8 cellular contexts compared by ENCODE assay signal in the genomic region with DNA sequence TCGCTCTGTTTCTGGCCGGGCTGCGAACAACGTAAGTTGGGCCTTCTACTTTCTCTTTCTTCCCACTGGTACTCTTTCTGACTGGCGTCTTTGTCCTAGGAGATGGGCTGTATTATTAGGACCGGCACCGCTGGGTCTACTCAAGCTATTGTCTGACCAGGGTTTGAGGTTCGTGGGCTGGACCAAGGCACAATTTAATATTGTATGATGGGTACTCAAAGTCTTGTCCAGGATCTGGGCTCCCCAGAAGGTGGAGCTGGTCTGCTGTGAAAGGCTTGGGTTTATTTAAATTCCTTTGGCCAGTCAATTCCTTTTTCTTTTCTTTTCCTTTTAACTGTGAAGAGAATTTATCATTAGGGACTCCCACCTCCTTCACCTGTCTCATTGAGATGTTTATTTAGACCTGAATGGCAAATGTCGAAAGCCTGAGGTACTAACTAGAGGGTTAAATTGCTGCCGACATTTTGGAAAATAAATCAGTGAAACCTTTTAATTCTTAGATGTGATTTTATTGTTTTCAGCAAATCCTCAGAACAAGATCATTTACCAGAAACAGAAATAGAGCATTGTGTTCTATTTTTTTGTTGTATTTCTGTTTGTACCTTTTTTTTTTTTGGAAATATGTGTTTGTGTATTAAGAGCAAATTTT. TPM values are rescaled to one million over a fixed set of nuclear protein-coding genes. Genes with fewer than 3 reads are reported as not detected.
A peak's percentile ranks its signal among the peaks of the same experiment; 100 is the strongest.
DNase-seq lines count a peak whose midpoint lies in the region; ATAC-seq and TF ChIP-seq lines count a peak whose summit lies in the region.

No MANE protein-coding gene starts in this region.

- no peaks in the 10 kb centered on the region for H3K36me3 Mint-ChIP-seq in activated naive CD8-positive, alpha-beta T cell

- ATAC-seq in GM21447 (IDR thresholded peaks at IDR 0.05; ENCODE audit: unreplicated experiment) (peak; percentile 24), Right ventricle myocardium superior (ENCODE audit: poor library complexity) (peak; percentile 74)

- H2AFZ ChIP-seq in Loucy (ENCODE audit: low read length) (no peak overlapping the region), parathyroid adenoma (peak overlapping the region; percentile 93)

- H3K4me1 Mint-ChIP-seq in activated naive CD8-positive, alpha-beta T cell (ENCODE audit: low read depth): peaks cover 11% of the 10 kb centered on the region

- H3K4me1 ChIP-seq in Loucy (ENCODE audit: insufficient read depth, low read length, poor library complexity, severe bottlenecking): no peaks in the 10 kb centered on the region
- H3K4me1 ChIP-seq in parathyroid adenoma: no peaks in the 10 kb centered on the region

- H3K4me3 ChIP-seq in Loucy (ENCODE audit: low read length, poor library complexity, severe bottlenecking) (no peak overlapping the region), parathyroid adenoma (ENCODE audit: low read depth, low read length) (peak overlapping the region; percentile 84)

- no peak overlapping the region for H3K9ac ChIP-seq in Loucy (ENCODE audit: low read depth, low read length, poor library complexity, severe bottlenecking)
- no peak overlapping the region for H3K9ac ChIP-seq in parathyroid adenoma

- H3K36me3 ChIP-seq in Loucy (ENCODE audit: insufficient read depth, low read length): no peaks in the 10 kb centered on the region
- H3K36me3 ChIP-seq in parathyroid adenoma (ENCODE audit: control insufficient read depth, insufficient read depth, low read length): no peaks in the 10 kb centered on the region

- H3K9me2 ChIP-seq in Loucy (replicated peaks; ENCODE audit: low read depth, low read length): no peaks in the 10 kb centered on the region

- H3K79me2 ChIP-seq in Loucy (ENCODE audit: insufficient read depth, low read length) (no peaks in the 10 kb centered on the region), parathyroid adenoma (no peaks in the 10 kb centered on the region)

- peak; percentile 58 for TF ChIP-seq CTCF in Loucy (conservative IDR thresholded peaks at IDR 0.05; ENCODE audit: low read length)
- peak; percentile 24 for TF ChIP-seq CTCF in parathyroid adenoma (IDR thresholded peaks at IDR 0.05)

- no peak overlapping the region for H3K27ac Mint-ChIP-seq in activated naive CD8-positive, alpha-beta T cell

- peak; percentile 24 for DNase-seq in DMS153 (lab: John Stamatoyannopoulos, UW)
- DNase-seq in Right ventricle myocardium superior: peak; percentile 49
- DNase-seq in NCI-H510A (lab: John Stamatoyannopoulos, UW): no peak
- no peak for DNase-seq in epidermal melanocyte (ENCODE audit: insufficient read length, low spot score)

- peak overlapping the region; percentile 88 for H3K4me3 Mint-ChIP-seq in activated naive CD8-positive, alpha-beta T cell

- no peaks in the 10 kb centered on the region for H3F3A ChIP-seq in Loucy (ENCODE audit: low read depth)

- no peaks in the 10 kb centered on the region for H4K20me1 ChIP-seq in Loucy (ENCODE audit: insufficient read depth, low read length, poor library complexity, severe bottlenecking)

- H3K27me3 Mint-ChIP-seq in activated naive CD8-positive, alpha-beta T cell: peaks cover 41% of the 10 kb centered on the region

- H3K9me3 Mint-ChIP-seq in activated naive CD8-positive, alpha-beta T cell (ENCODE audit: low read depth): no peaks in the 10 kb centered on the region

- peak overlapping the region; percentile 73 for H3K27ac ChIP-seq in parathyroid adenoma

- no peaks in the 10 kb centered on the region for H3K27me3 ChIP-seq in Loucy (ENCODE audit: insufficient read depth, low read length, poor library complexity, severe bottlenecking)
- no peaks in the 10 kb centered on the region for H3K27me3 ChIP-seq in parathyroid adenoma (ENCODE audit: control insufficient read depth, insufficient read depth, low read length)

- intact Hi-C loops in Right ventricle myocardium superior (cut with DNase I): loop anchor here (10.0 kb wide), 1 partner anchor 212 kb away; no protein-coding TSS in a partner anchor

- no peak overlapping the region for H3K4me2 ChIP-seq in Loucy (ENCODE audit: low read depth, low read length, poor library complexity, severe bottlenecking)
- peak overlapping the region; percentile 80 for H3K4me2 ChIP-seq in parathyroid adenoma (ENCODE audit: low read length)

- H3K9me3 ChIP-seq in Loucy (ENCODE audit: insufficient read depth, low read depth, low read length) (no peaks in the 10 kb centered on the region), parathyroid adenoma (ENCODE audit: control insufficient read depth, low read length) (no peaks in the 10 kb centered on the region)

RNA-seq across cellular contexts. Expression of gene LRRC49, which starts 0.4 kb away (rescaled TPM):
- total RNA-seq in Right ventricle myocardium superior: 45.7 TPM

RNA-seq across cellular contexts. Expression of gene THAP10, which starts 0.8 kb away (rescaled TPM):
- 3.9 TPM for total RNA-seq in Right ventricle myocardium superior

RNA-seq across cellular contexts. Expression of gene LARP6, which starts 39.1 kb away (rescaled TPM):
- 47.6 TPM for total RNA-seq in Right ventricle myocardium superior

Comparison
In these comparisons a context has a peak if more than half of its experiments do, and no peak if none do; other contexts are left out.
1. DNase-seq: peak in DMS153 (single experiment) and Right ventricle myocardium superior (single experiment); none in NCI-H510A (single experiment) and epidermal melanocyte (single experiment).